Comparison of ENCODE assay signal across 23 cellular contexts in the genomic region with DNA sequence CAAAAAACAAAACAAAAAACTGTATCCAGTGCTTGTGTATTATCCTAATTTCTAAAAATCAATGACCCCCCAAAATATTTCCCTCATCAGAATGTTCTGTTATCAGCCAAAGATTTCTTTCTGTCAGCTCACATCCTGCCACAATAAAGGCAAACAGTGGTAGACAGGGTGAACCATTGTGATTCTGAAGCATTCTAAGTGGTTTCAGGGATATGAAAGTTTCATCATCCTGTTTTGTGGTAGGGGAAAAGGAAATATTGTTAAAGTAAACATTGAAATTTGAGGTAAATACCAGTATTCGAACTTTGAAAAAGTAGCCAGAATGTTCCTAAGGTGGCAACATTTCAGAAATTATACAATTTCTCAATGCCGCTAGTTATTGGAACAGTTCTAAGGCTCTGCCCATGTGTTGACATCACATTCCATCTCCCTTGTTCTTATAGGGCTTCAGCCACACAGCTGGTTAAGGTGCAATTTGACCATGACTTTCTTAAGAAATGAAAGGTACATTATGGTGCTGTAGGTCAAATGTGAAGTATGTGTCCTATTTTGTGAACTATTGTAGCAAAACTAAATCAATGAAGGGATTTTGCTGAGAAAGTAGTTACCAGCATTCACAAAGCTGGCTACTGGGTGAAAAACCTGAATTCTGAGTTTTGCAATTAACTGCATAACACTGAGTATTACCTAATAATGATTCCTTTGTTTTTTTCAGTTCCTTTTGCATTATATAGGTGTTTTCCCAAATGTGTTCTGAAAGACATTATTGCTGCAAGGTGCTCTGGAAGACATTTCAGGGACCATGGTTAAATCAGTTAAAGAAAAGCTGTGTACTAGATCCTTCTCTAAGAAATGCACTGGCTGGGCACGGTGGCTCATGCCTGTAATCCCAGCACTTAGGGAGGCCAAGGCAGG.
"Had no signal": no experiment of that assay in that cellular context is flagged by ENCODE, and none has a peak within 500 bp of the region (broad histone marks: within the 10 kb centered on the region; RNA-seq: fewer than 3 reads in every experiment).

No MANE protein-coding gene starts in this region.

- H3K4me1 Mint-ChIP-seq: nephron progenitor cell had no signal

- ATAC-seq: foreskin keratinocyte; stimulated activated naive CD8-positive, alpha-beta T cell treated with anti-CD3 and anti-CD28 coated beads, Interleukin-15, Interleukin-2, amounts not matched to agents 100 U/mL and 50 U/mL, for 24 hours had no signal

- H3K36me3 ChIP-seq: breast epithelium, uterus had no signal

- H3K4me1 ChIP-seq: breast epithelium, foreskin keratinocyte, left ventricle myocardium inferior, tibial artery, uterus had no signal

- DNase-seq: activated CD4-positive, alpha-beta T cell treated with anti-CD3 and anti-CD28 coated beads for 48 hours; activated CD4-positive, CD25-positive, alpha-beta regulatory T cell; activated gamma-delta T cell treated with Interleukin-2 at 50 U/mL for 16 hours; aorta; effector CD4-positive, alpha-beta T cell; foreskin keratinocyte; kidney glomerular epithelial cell; left ventricle myocardium inferior; nephron progenitor cell; occipital lobe; posterior cingulate gyrus; retina; stimulated activated CD4-positive, alpha-beta T cell treated with anti-CD3 and anti-CD28 coated beads, Interleukin-12 subunit alpha, Interleukin-12 subunit beta, amount 100 ng/mL, for 4 hours; stimulated activated CD4-positive, alpha-beta T cell treated with anti-CD3 and anti-CD28 coated beads, Interleukin-1b, Interleukin-23, amount 100 ng/mL, for 48 hours; stimulated activated naive CD8-positive, alpha-beta T cell treated with anti-CD3 and anti-CD28 coated beads, Interleukin-15, Interleukin-2, amounts not matched to agents 100 U/mL and 50 U/mL, for 24 hours; substantia nigra; T-helper 9 cell; tibial artery; uterus had no signal

- H3K4me3 Mint-ChIP-seq: activated naive CD8-positive, alpha-beta T cell; activated T-helper 1 cell treated with anti-CD3 and anti-CD28 coated beads, Interleukin-12 subunit alpha, Interleukin-12 subunit beta, Interleukin-2, Interleukin-4 antibody, amounts not matched to agents 30 ng/mL and 10 ng/mL and 1 ng/mL, durations not matched to agents 14 hours and 24 hours and 36 hours; nephron progenitor cell had no signal

- H3K27ac ChIP-seq: breast epithelium, foreskin keratinocyte, left ventricle myocardium inferior, SK-N-MC, tibial artery, uterus had no signal

- H3K27me3 ChIP-seq: breast epithelium, foreskin keratinocyte, tibial artery, uterus had no signal

- H3K4me3 ChIP-seq: breast epithelium, left ventricle myocardium inferior, SK-N-MC, tibial artery, uterus had no signal

- H3K27me3 Mint-ChIP-seq: activated naive CD8-positive, alpha-beta T cell had no signal

- H3K27ac Mint-ChIP-seq: activated naive CD8-positive, alpha-beta T cell; activated T-helper 1 cell treated with anti-CD3 and anti-CD28 coated beads, Interleukin-12 subunit alpha, Interleukin-12 subunit beta, Interleukin-2, Interleukin-4 antibody, amounts not matched to agents 30 ng/mL and 10 ng/mL and 1 ng/mL, durations not matched to agents 14 hours and 24 hours and 36 hours; nephron progenitor cell had no signal
